ENCODE assay signal across 1 cellular context in genomic region chr1:178542554-178543290, GRCh38.
TF ChIP-seq lines count a peak whose summit lies in the region.

No MANE protein-coding gene starts in this region.

TF ChIP-seq in HepG2, 621 proteins besides CTCF, POLR2A, EP300 and RAD21 (continued from another document and continues in another):
- TF ChIP-seq PRDM10 (CRISPR knock-in tag; IDR thresholded peaks at IDR 0.05; ENCODE audit: low read depth) (no peak), AHR (CRISPR knock-in tag; IDR thresholded peaks at IDR 0.05) (0 out of 2 replicates have a peak, but pooled peaks have one; percentile 11), YY1 (IDR thresholded peaks at IDR 0.05; ENCODE audit: insufficient read depth, insufficient replicate concordance, low read depth, low read length) (peak; percentile 44), SRSF9 (IDR thresholded peaks at IDR 0.05; ENCODE audit: borderline replicate concordance, insufficient read depth, low read depth, low read length, poor library complexity, severe bottlenecking) (no peak), XRCC5 (optimal IDR thresholded peaks at IDR 0.05; ENCODE audit: low read length) (no peak), ZNF772 (CRISPR knock-in tag; IDR thresholded peaks at IDR 0.05) (no peak), TERF1 (CRISPR knock-in tag; IDR thresholded peaks at IDR 0.05) (no peak), ZNF607 (CRISPR knock-in tag; IDR thresholded peaks at IDR 0.05; ENCODE audit: borderline replicate concordance) (0 out of 2 replicates have a peak, but pooled peaks have one; percentile 16), ZMAT3 (CRISPR knock-in tag; conservative IDR thresholded peaks at IDR 0.05) (no peak), RFXANK (CRISPR knock-in tag; IDR thresholded peaks at IDR 0.05) (no peak), HNRNPL (IDR thresholded peaks at IDR 0.05; ENCODE audit: low read depth, low read length) (0 out of 2 replicates have a peak, but pooled peaks have one; percentile 10), SCMH1 (CRISPR knock-in tag; IDR thresholded peaks at IDR 0.05; ENCODE audit: borderline replicate concordance) (no peak), THAP8 (CRISPR knock-in tag; IDR thresholded peaks at IDR 0.05; ENCODE audit: borderline replicate concordance) (peak; percentile 18; the same call in 1 of the 2 replicates), MTERF4 (CRISPR knock-in tag; IDR thresholded peaks at IDR 0.05) (no peak), SOX6 (IDR thresholded peaks at IDR 0.05) (no peak), SOX6 (CRISPR knock-in tag; IDR thresholded peaks at IDR 0.05) (peak; percentile 55; the same call in 1 of the 2 replicates), ZHX1 (CRISPR knock-in tag; IDR thresholded peaks at IDR 0.05; ENCODE audit: low read depth) (peak; percentile 64; the same call in 1 of the 2 replicates), STAG1 (CRISPR knock-in tag; IDR thresholded peaks at IDR 0.05) (peak; percentile 90), EED (CRISPR knock-in tag; IDR thresholded peaks at IDR 0.05) (peak; percentile 38; the same call in 1 of the 2 replicates), ZC3H13 (CRISPR knock-in tag; IDR thresholded peaks at IDR 0.05) (peak; percentile 2; the same call in 1 of the 2 replicates), ZNF501 (CRISPR knock-in tag; IDR thresholded peaks at IDR 0.05) (peak; percentile 55), SALL1 (CRISPR knock-in tag; IDR thresholded peaks at IDR 0.05) (0 out of 2 replicates have a peak, but pooled peaks have one; percentile 30), RFX3 (CRISPR knock-in tag; IDR thresholded peaks at IDR 0.05) (no peak), ZNF510 (CRISPR knock-in tag; IDR thresholded peaks at IDR 0.05; ENCODE audit: low read depth) (no peak), ZNF121 (CRISPR knock-in tag; IDR thresholded peaks at IDR 0.05) (0 out of 2 replicates have a peak, but pooled peaks have one; percentile 7), NCOR1 (IDR thresholded peaks at IDR 0.05; ENCODE audit: borderline replicate concordance, low read length) (no peak), NFKB2 (CRISPR knock-in tag; IDR thresholded peaks at IDR 0.05; ENCODE audit: borderline replicate concordance) (0 out of 2 replicates have a peak, but pooled peaks have one; percentile 2), GFI1 (CRISPR knock-in tag; IDR thresholded peaks at IDR 0.05; ENCODE audit: borderline replicate concordance) (peak; percentile 18; the same call in 1 of the 2 replicates), IRF9 (CRISPR knock-in tag; IDR thresholded peaks at IDR 0.05; ENCODE audit: borderline replicate concordance) (peak; percentile 16; the same call in 1 of the 2 replicates), ZNF564 (CRISPR knock-in tag; IDR thresholded peaks at IDR 0.05) (0 out of 2 replicates have a peak, but pooled peaks have one; percentile 80), AGO2 (optimal IDR thresholded peaks at IDR 0.05; ENCODE audit: low read depth, low read length) (peak; percentile 38), ZFX (CRISPR knock-in tag; IDR thresholded peaks at IDR 0.05; ENCODE audit: low read depth) (peak; percentile 49), SKIL (CRISPR knock-in tag; IDR thresholded peaks at IDR 0.05; ENCODE audit: borderline replicate concordance) (peak; percentile 43; the same call in 1 of the 2 replicates), REXO4 (CRISPR knock-in tag; IDR thresholded peaks at IDR 0.05; ENCODE audit: borderline replicate concordance) (0 out of 2 replicates have a peak, but pooled peaks have one; percentile 70), ZSCAN12 (CRISPR knock-in tag; IDR thresholded peaks at IDR 0.05) (no peak), MYNN (CRISPR knock-in tag; IDR thresholded peaks at IDR 0.05; ENCODE audit: low read depth) (peak; percentile 44; the same call in 1 of the 2 replicates), ZNF652 (CRISPR knock-in tag; IDR thresholded peaks at IDR 0.05; ENCODE audit: borderline replicate concordance, low read depth) (0 out of 2 replicates have a peak, but pooled peaks have one; percentile 20), KDM4B (CRISPR knock-in tag; IDR thresholded peaks at IDR 0.05) (0 out of 2 replicates have a peak, but pooled peaks have one; percentile 3), THYN1 (CRISPR knock-in tag; IDR thresholded peaks at IDR 0.05; ENCODE audit: borderline replicate concordance, low read depth) (no peak), ZNF773 (CRISPR knock-in tag; IDR thresholded peaks at IDR 0.05; ENCODE audit: borderline replicate concordance) (no peak), ZNF552 (CRISPR knock-in tag; IDR thresholded peaks at IDR 0.05; ENCODE audit: borderline replicate concordance) (0 out of 2 replicates have a peak, but pooled peaks have one; percentile 19), ERF (CRISPR knock-in tag; IDR thresholded peaks at IDR 0.05) (peak; percentile 38; the same call in 1 of the 2 replicates), ZNF124 (CRISPR knock-in tag; IDR thresholded peaks at IDR 0.05) (0 out of 2 replicates have a peak, but pooled peaks have one; percentile 20), ZNF777 (CRISPR knock-in tag; IDR thresholded peaks at IDR 0.05) (peak; percentile 83), HOXA5 (CRISPR knock-in tag; IDR thresholded peaks at IDR 0.05) (peak; percentile 39; the same call in 1 of the 2 replicates), ZNF430 (CRISPR knock-in tag; IDR thresholded peaks at IDR 0.05) (peak; percentile 36; the same call in 1 of the 2 replicates), SRF (IDR thresholded peaks at IDR 0.05; ENCODE audit: low read depth, low read length) (no peak), ZNF547 (CRISPR knock-in tag; IDR thresholded peaks at IDR 0.05) (peak; percentile 73), DZIP1 (CRISPR knock-in tag; IDR thresholded peaks at IDR 0.05) (no peak), FLYWCH1 (CRISPR knock-in tag; IDR thresholded peaks at IDR 0.05) (no peak)
